Comparison of ENCODE assay signal across 15 cellular contexts in the genomic region with DNA sequence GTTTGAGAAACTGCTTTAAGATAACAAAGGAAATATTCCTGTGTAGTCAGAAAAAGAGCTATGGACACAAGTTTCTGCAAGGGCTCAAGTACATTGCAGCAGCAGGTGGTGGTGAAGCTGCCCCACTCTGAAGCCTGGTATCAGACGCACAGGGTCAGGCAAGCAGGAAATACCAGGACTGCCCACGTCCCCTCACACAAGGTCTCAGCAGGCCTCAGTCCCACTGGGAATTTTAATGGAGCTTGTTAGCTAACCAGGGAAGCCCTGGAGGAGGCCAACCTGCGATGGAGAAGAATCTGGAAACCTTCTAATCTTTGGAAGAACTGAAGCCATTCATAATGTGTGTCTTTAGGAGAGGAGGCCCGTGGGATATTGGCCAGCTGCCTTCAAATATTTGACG.
DNase-seq lines count a peak whose midpoint lies in the region; ATAC-seq and TF ChIP-seq lines count a peak whose summit lies in the region.
"Had no signal": no experiment of that assay in that cellular context is flagged by ENCODE, and none has a peak within 500 bp of the region (broad histone marks: within the 10 kb centered on the region; RNA-seq: fewer than 3 reads in every experiment).

No MANE protein-coding gene starts in this region.

- no peaks in the 10 kb centered on the region for H3K36me3 ChIP-seq in left ventricle myocardium inferior
- H3K36me3 ChIP-seq: BE2C had no signal

- no peaks in the 10 kb centered on the region for H3K27me3 Mint-ChIP-seq in chondrocyte (ENCODE audit: low read depth)
- H3K27me3 Mint-ChIP-seq in osteocyte (ENCODE audit: unreplicated experiment), result peaks cover 9% of the 10 kb centered on the region
- no peaks in the 10 kb centered on the region for H3K27me3 Mint-ChIP-seq in activated naive CD8-positive, alpha-beta T cell treated with anti-CD3 and anti-CD28 coated beads, Interleukin-2, amount 50 U/mL, for 24 hours
- peaks cover 2 to 4% (median 2%) of the 10 kb centered on the region in 3 donors for H3K27me3 Mint-ChIP-seq in immature natural killer cell (ENCODE audit: low read depth in 3 of 3)

- ATAC-seq in right cardiac atrium, result no peak
- no peak for ATAC-seq in activated naive CD8-positive, alpha-beta T cell treated with anti-CD3 and anti-CD28 coated beads, Interleukin-2, amount 50 U/mL, for 24 hours

- H3K36me3 Mint-ChIP-seq in chondrocyte (ENCODE audit: low read depth) (peaks cover 2% of the 10 kb centered on the region), osteocyte (ENCODE audit: unreplicated experiment) (no peaks in the 10 kb centered on the region), immature natural killer cell (no peaks in the 10 kb centered on the region)
- no peaks in the 10 kb centered on the region for H3K36me3 Mint-ChIP-seq in activated naive CD8-positive, alpha-beta T cell treated with anti-CD3 and anti-CD28 coated beads, Interleukin-2, amount 50 U/mL, for 24 hours (ENCODE audit: low read depth)
- H3K36me3 Mint-ChIP-seq: CD4-positive, alpha-beta memory T cell had no signal

- H3K9me3 Mint-ChIP-seq in chondrocyte (ENCODE audit: low read depth), result no peaks in the 10 kb centered on the region
- H3K9me3 Mint-ChIP-seq in osteocyte (ENCODE audit: unreplicated experiment), result no peaks in the 10 kb centered on the region
- no peaks in the 10 kb centered on the region for H3K9me3 Mint-ChIP-seq in activated naive CD8-positive, alpha-beta T cell treated with anti-CD3 and anti-CD28 coated beads, Interleukin-2, amount 50 U/mL, for 24 hours
- H3K9me3 Mint-ChIP-seq in immature natural killer cell, result no peaks in the 10 kb centered on the region
- H3K9me3 Mint-ChIP-seq: H9 had no signal

- H3K4me3 ChIP-seq in left ventricle myocardium inferior (no peak overlapping the region), right cardiac atrium (ENCODE audit: low read length) (no peak overlapping the region)

- H3K4me1 Mint-ChIP-seq in chondrocyte (ENCODE audit: low read depth) (peaks cover 51% of the 10 kb centered on the region), osteocyte (ENCODE audit: unreplicated experiment) (peaks cover 40% of the 10 kb centered on the region), immature natural killer cell (peaks cover 7 to 8% of the 10 kb centered on the region in 2 donors)
- peaks cover 40% of the 10 kb centered on the region for H3K4me1 Mint-ChIP-seq in activated naive CD8-positive, alpha-beta T cell treated with anti-CD3 and anti-CD28 coated beads, Interleukin-2, amount 50 U/mL, for 24 hours

- TF ChIP-seq CTCF in left ventricle myocardium inferior (IDR thresholded peaks at IDR 0.05; ENCODE audit: borderline replicate concordance) (no peak), chondrocyte (IDR thresholded peaks at IDR 0.05) (no peak), osteocyte (IDR thresholded peaks at IDR 0.05) (no peak)

- H3K27ac Mint-ChIP-seq in chondrocyte (ENCODE audit: unreplicated experiment) (peak overlapping the region; percentile 60), osteocyte (ENCODE audit: unreplicated experiment) (no peak overlapping the region), immature natural killer cell (no peak overlapping the region)
- no peak overlapping the region for H3K27ac Mint-ChIP-seq in activated naive CD8-positive, alpha-beta T cell treated with anti-CD3 and anti-CD28 coated beads, Interleukin-2, amount 50 U/mL, for 24 hours
- H3K27ac Mint-ChIP-seq: H9 had no signal

- intact Hi-C loops in left ventricle myocardium inferior (cut with micrococcal nuclease) (no loop called here), right cardiac atrium (cut with DNase I) (no loop called here)

- 46% methylated on average over 5 of the region's 5 CpGs for WGBS in right cardiac atrium

- peaks cover 55% of the 10 kb centered on the region for H3K4me1 ChIP-seq in left ventricle myocardium inferior
- peaks cover 16% of the 10 kb centered on the region for H3K4me1 ChIP-seq in right cardiac atrium (ENCODE audit: control insufficient read depth, insufficient read depth, low read length)
- H3K4me1 ChIP-seq: BE2C had no signal

- H3K9me3 ChIP-seq in left ventricle myocardium inferior (replicated peaks) (no peaks in the 10 kb centered on the region), right cardiac atrium (ENCODE audit: control insufficient read depth, low read length) (no peaks in the 10 kb centered on the region)
- H3K9me3 ChIP-seq: BE2C had no signal

- DNase-seq in left ventricle myocardium inferior, result no peak
- no peak for DNase-seq in right cardiac atrium
- DNase-seq in chondrocyte (ENCODE audit: low spot score), result no peak
- peak; percentile 76 for DNase-seq in osteocyte (ENCODE audit: extremely low spot score, unreplicated experiment)
- DNase-seq in activated naive CD8-positive, alpha-beta T cell treated with anti-CD3 and anti-CD28 coated beads, Interleukin-2, amount 50 U/mL, for 24 hours, result no peak
- DNase-seq in central memory CD4-positive, alpha-beta T cell, result no peak
- DNase-seq in immature natural killer cell, result no peak
- DNase-seq: BE2C; CD4-positive, alpha-beta memory T cell; COR-L47; DND-41; GDM1; GOT3; H9 had no signal

- H3K27me3 ChIP-seq in left ventricle myocardium inferior (ENCODE audit: low read depth) (no peaks in the 10 kb centered on the region), right cardiac atrium (ENCODE audit: control insufficient read depth, insufficient read depth) (no peaks in the 10 kb centered on the region)
- H3K27me3 ChIP-seq: BE2C had no signal

- H3K4me3 Mint-ChIP-seq in chondrocyte (ENCODE audit: unreplicated experiment) (no peak overlapping the region), osteocyte (ENCODE audit: unreplicated experiment) (no peak overlapping the region), immature natural killer cell (no peak overlapping the region)
- H3K4me3 Mint-ChIP-seq in activated naive CD8-positive, alpha-beta T cell treated with anti-CD3 and anti-CD28 coated beads, Interleukin-2, amount 50 U/mL, for 24 hours, result no peak overlapping the region
- H3K4me3 Mint-ChIP-seq: H9 had no signal

- H3K27ac ChIP-seq in left ventricle myocardium inferior (replicated peaks) (peak overlapping the region; percentile 61), right cardiac atrium (ENCODE audit: low read length) (no peak overlapping the region)
- H3K27ac ChIP-seq: C4-2B had no signal
